9 cellular contexts compared by ENCODE assay signal in genomic region chr10:11165591-11166543, GRCh38.
DNase-seq lines count a peak whose midpoint lies in the region; ATAC-seq, FAIRE-seq and TF ChIP-seq lines count a peak whose summit lies in the region.
"Had no signal": no experiment of that assay in that cellular context is flagged by ENCODE, and none has a peak within 500 bp of the region (broad histone marks: within the 10 kb centered on the region; RNA-seq: fewer than 3 reads in every experiment).

No MANE protein-coding gene starts in this region.

- peak overlapping the region; percentile 65 to 97 (median 91) for H3K27ac Mint-ChIP-seq in IgD-negative memory B cell

- intact Hi-C loops in testis (cut with DNase I; ENCODE audit: low total_unique reads) = no loop called here

- H3K27me3 ChIP-seq in H1 (replicated peaks in 1 of 4; ENCODE audit: control insufficient read depth in 3 of 4, extremely low read depth in 1 of 4, insufficient read depth in 3 of 4, low read length in 3 of 4) = peaks cover 0 to 1% (median 0%) of the 10 kb centered on the region in 4 experiments; a peak in 2 of 7 replicates
- H3K27me3 ChIP-seq in mucosa of stomach (ENCODE audit: control insufficient read depth, insufficient read depth, low read length) = peaks cover 23% of the 10 kb centered on the region
- no peaks in the 10 kb centered on the region for H3K27me3 ChIP-seq in testis

- peaks cover 12% of the 10 kb centered on the region; the same call in 1 of the 2 replicates for H3K23me2 ChIP-seq in H1 (ENCODE audit: low read depth, low read length)

- H3K79me2 ChIP-seq in H1 (ENCODE audit: control insufficient read depth in 1 of 2, insufficient read depth in 2 of 2, low read length in 2 of 2) = no peaks in the 10 kb centered on the region

- no peak overlapping the region for H2AK5ac ChIP-seq in H1 (ENCODE audit: low read depth, low read length)

- H2BK12ac ChIP-seq in H1 (ENCODE audit: low read depth, low read length) = no peak overlapping the region

- H3K9ac ChIP-seq in ES-I3 (ENCODE audit: low read depth, low read length) (peak overlapping the region; percentile 82), H1 (replicated peaks in 1 of 4; ENCODE audit: extremely low read depth in 1 of 4, low read depth in 3 of 4, low read length in 3 of 4) (peak overlapping the region; percentile 42 to 68 (median 54); a peak in 6 of 7 replicates), mucosa of stomach (ENCODE audit: low read length) (peak overlapping the region; percentile 69)

- no peak overlapping the region for H2BK120ac ChIP-seq in H1 (replicated peaks; ENCODE audit: low read depth, low read length)

- no peaks in the 10 kb centered on the region for H4K20me1 ChIP-seq in H1 (replicated peaks in 1 of 2; ENCODE audit: control insufficient read depth in 1 of 2, insufficient read depth in 2 of 2, low read length in 2 of 2)

- H3K9me3 ChIP-seq in ES-I3 (ENCODE audit: control insufficient read depth, insufficient read depth, low read length) = 0 out of 2 replicates have a peak, but pooled peaks cover 3% of the 10 kb centered on the region
- H3K9me3 ChIP-seq in H1 (ENCODE audit: insufficient read depth in 2 of 2, low read depth in 1 of 2, low read length in 1 of 2) = peaks cover 4% of the 10 kb centered on the region in 2 experiments; a peak in 2 of 4 replicates
- no peaks in the 10 kb centered on the region for H3K9me3 ChIP-seq in mucosa of stomach (ENCODE audit: control insufficient read depth, low read length)
- no peaks in the 10 kb centered on the region for H3K9me3 ChIP-seq in testis

- POLR2A ChIA-PET in H1 (lab: Charles Lee; ENCODE audit: partially characterized antibody) = interaction anchor here (0.9 to 1.4 kb wide), 2 partner anchors 16 to 69 kb away, joined by 3 read pairs; no protein-coding TSS in a partner anchor

- H3K27ac ChIP-seq in H1 (ENCODE audit: low read depth, low read length) (no peak overlapping the region), testis (peak overlapping the region; percentile 40 to 88)

- WGBS in H1 (ENCODE audit: extremely low coverage in 1 of 2, insufficient coverage in 1 of 2, insufficient read length in 1 of 2, insufficient replicate concordance in 2 of 2, low coverage in 1 of 2, low lambda C conversion rate in 2 of 2, missing lambda C conversion rate in 1 of 2), 2 experiments = 8% methylated on average over 33 of the region's 44 CpGs; no CpG with 5 or more reads in 1 of the 2 experiments
- WGBS in testis, 2 donors = 4 to 6% methylated on average over 38 to 44 of the region's 44 CpGs

- peaks cover 2% of the 10 kb centered on the region for H3K36me3 Mint-ChIP-seq in IgD-negative memory B cell

- peaks cover 26 to 35% (median 30%) of the 10 kb centered on the region in 3 donors for H3K4me1 Mint-ChIP-seq in IgD-negative memory B cell

- TF ChIP-seq POLR2A in H1 (IDR thresholded peaks at IDR 0.05; ENCODE audit: control extremely low read depth in 1 of 2, low read depth in 2 of 2, low read length in 2 of 2) = 0 out of 3 replicates have a peak, but pooled peaks of 1 of the 2 experiments have one; percentile 18
- no peak for TF ChIP-seq POLR2A in testis (IDR thresholded peaks at IDR 0.05)

- H3K4me2 ChIP-seq in H1 (ENCODE audit: insufficient read depth in 1 of 2, low read depth in 2 of 2, low read length in 2 of 2) = peak overlapping the region; percentile 93 to 98

- ATAC-seq in GM21619 (IDR thresholded peaks at IDR 0.05; ENCODE audit: unreplicated experiment) = peak; percentile 57

- TF ChIP-seq RAD21 in H1 (IDR thresholded peaks at IDR 0.05 in 1 of 2, conservative IDR thresholded peaks at IDR 0.05 in 1 of 2; ENCODE audit: low read depth in 2 of 2, low read length in 2 of 2) = peak; percentile 43 to 57

- H3K4me1 ChIP-seq in ES-I3 (ENCODE audit: insufficient read depth, low read length) (peaks cover 10% of the 10 kb centered on the region; the same call in 1 of the 2 replicates), H1 (replicated peaks in 1 of 4; ENCODE audit: control insufficient read depth in 3 of 4, insufficient read depth in 4 of 4, low read length in 3 of 4) (peaks cover 3 to 15% (median 8%) of the 10 kb centered on the region in 4 experiments; a peak in 6 of 7 replicates), mucosa of stomach (ENCODE audit: control insufficient read depth, insufficient read depth, low read length) (no peaks in the 10 kb centered on the region), testis (no peaks in the 10 kb centered on the region)

- no peaks in the 10 kb centered on the region; the same call in 1 of the 2 replicates for H3K79me1 ChIP-seq in H1 (ENCODE audit: low read depth, low read length)

- H3K56ac ChIP-seq in H1 (replicated peaks; ENCODE audit: insufficient read length, low read depth, low read length) = no peak overlapping the region

- TF ChIP-seq CTCF in H1 (IDR thresholded peaks at IDR 0.05; ENCODE audit: control extremely low read depth in 1 of 3, insufficient read depth in 1 of 3, low read depth in 1 of 3, low read length in 3 of 3) (peak; percentile 53 to 78 (median 61); a peak in 3 of 4 replicates), testis (IDR thresholded peaks at IDR 0.05) (peak; percentile 22 to 34 (median 33))

- no peak overlapping the region for H3K18ac ChIP-seq in H1 (ENCODE audit: extremely low read depth, low read length)

- no peaks in the 10 kb centered on the region for H3K27me3 Mint-ChIP-seq in IgD-negative memory B cell

- H4K5ac ChIP-seq in H1 (ENCODE audit: insufficient read length, low read depth, low read length) = no peak overlapping the region

- peak overlapping the region; percentile 88; the same call in 1 of the 2 replicates for H2AFZ ChIP-seq in H1 (ENCODE audit: low read length)

- H4K8ac ChIP-seq in H1 (ENCODE audit: extremely low read depth, insufficient read depth, low read length) = peak overlapping the region; percentile 77; the same call in 1 of the 2 replicates

- peak overlapping the region in 1 of 4 donors; percentile 100 for H3K4me3 Mint-ChIP-seq in IgD-negative memory B cell

- CTCF ChIA-PET in H1 (lab: Charles Lee; ENCODE audit: partially characterized antibody) = interaction anchor here (0.6 to 2.7 kb wide), 24 partner anchors 9 to 763 kb away, joined by 3 to 15 read pairs (median 3); no protein-coding TSS in a partner anchor

- H2BK20ac ChIP-seq in H1 (ENCODE audit: low read length) = no peak overlapping the region

- no peak overlapping the region for H3K14ac ChIP-seq in H1 (ENCODE audit: insufficient read length)

- H2BK15ac ChIP-seq in H1 (ENCODE audit: low read length) = no peak overlapping the region

- peak overlapping the region; percentile 54 to 96 (median 69) for H3K4me3 ChIP-seq in H1 (ENCODE audit: extremely low read depth in 1 of 4, insufficient read depth in 2 of 4, low read depth in 3 of 4, low read length in 4 of 4)
- H3K4me3 ChIP-seq in mucosa of stomach (ENCODE audit: low read length) = peak overlapping the region; percentile 25
- peak overlapping the region; percentile 58 to 70 for H3K4me3 ChIP-seq in testis

- no peak overlapping the region for H3K4ac ChIP-seq in H1 (replicated peaks; ENCODE audit: insufficient read length, low read depth, low read length)

- H2BK5ac ChIP-seq in H1 (ENCODE audit: low read depth, low read length) = no peak overlapping the region

- no peak overlapping the region for H4K91ac ChIP-seq in H1 (replicated peaks; ENCODE audit: insufficient read length, low read length)

- peak; percentile 88 for FAIRE-seq in H1 (lab: Jason Lieb, UNC)
- FAIRE-seq: colon had no signal

- H3K36me3 ChIP-seq in ES-I3 (ENCODE audit: insufficient read depth, low read length) = no peaks in the 10 kb centered on the region
- H3K36me3 ChIP-seq in H1 (ENCODE audit: control insufficient read depth in 2 of 4, insufficient read depth in 4 of 4, low read length in 3 of 4) = no peaks in the 10 kb centered on the region
- H3K36me3 ChIP-seq in mucosa of stomach (ENCODE audit: control insufficient read depth, insufficient read depth, low read length) = no peaks in the 10 kb centered on the region
- no peaks in the 10 kb centered on the region for H3K36me3 ChIP-seq in testis (ENCODE audit: low read depth, missing control alignments)

- TF ChIP-seq EP300 in H1 (IDR thresholded peaks at IDR 0.05; ENCODE audit: borderline replicate concordance in 1 of 2, low read depth in 2 of 2, low read length in 2 of 2) = no peak

- H3K23ac ChIP-seq in H1 (ENCODE audit: insufficient read length) = no peak overlapping the region

- H3K9me3 Mint-ChIP-seq in IgD-negative memory B cell = no peaks in the 10 kb centered on the region

- peak; percentile 79 for DNase-seq in activated CD4-positive, alpha-beta T cell treated with anti-CD3 and anti-CD28 coated beads for 48 hours
- DNase-seq in H1 (ENCODE audit: low read depth in 1 of 2, low spot score in 2 of 2) = no peak
- peak; percentile 85 for DNase-seq in testis
- no peak for DNase-seq in HT-29 (ENCODE audit: low spot score)

TF ChIP-seq in H1, 55 proteins besides CTCF, POLR2A, EP300 and RAD21 (continues in another document):
- peak; percentile 68; the same call in 1 of the 2 replicates for TF ChIP-seq YY1 (IDR thresholded peaks at IDR 0.05; ENCODE audit: low read depth, low read length)
- peak; percentile 74 for TF ChIP-seq ASH2L (IDR thresholded peaks at IDR 0.05; ENCODE audit: low read length)
- TF ChIP-seq SP2 (IDR thresholded peaks at IDR 0.05; ENCODE audit: low read length) = no peak
- TF ChIP-seq BACH1 (IDR thresholded peaks at IDR 0.05; ENCODE audit: low read length) = no peak
- TF ChIP-seq E2F6 (IDR thresholded peaks at IDR 0.05) = peak; percentile 77
- no peak for TF ChIP-seq CHD2 (IDR thresholded peaks at IDR 0.05; ENCODE audit: low read length)
- TF ChIP-seq KDM4A (IDR thresholded peaks at IDR 0.05; ENCODE audit: low read depth, low read length, severe bottlenecking) = peak; percentile 79
- no peak for TF ChIP-seq SUZ12 (IDR thresholded peaks at IDR 0.05; ENCODE audit: low read length)
- TF ChIP-seq ZNF274 (IDR thresholded peaks at IDR 0.05; ENCODE audit: borderline replicate concordance, extremely low read depth, low read length) = no peak
- TF ChIP-seq ATF3 (IDR thresholded peaks at IDR 0.05; ENCODE audit: insufficient read depth, low read depth, low read length) = no peak
- TF ChIP-seq RBBP5 (IDR thresholded peaks at IDR 0.05; ENCODE audit: borderline replicate concordance, low read depth, low read length) = 0 out of 2 replicates have a peak, but pooled peaks have one; percentile 72
- TF ChIP-seq JUND (IDR thresholded peaks at IDR 0.05; ENCODE audit: low read length) = no peak
- no peak for TF ChIP-seq EGR1 (IDR thresholded peaks at IDR 0.05; ENCODE audit: borderline replicate concordance, low read depth, low read length)

Comparison
In these comparisons a context has a peak if more than half of its experiments do, and no peak if none do; other contexts are left out.
1. DNase-seq: peak in activated CD4-positive, alpha-beta T cell treated with anti-CD3 and anti-CD28 coated beads for 48 hours (single experiment) and testis (single experiment); none in H1 (0 of 2) and HT-29 (single experiment).
2. Peak in every context shown above with its lines, with median percentiles within 50 percentile points of each other: H3K9ac ChIP-seq and H3K4me3 ChIP-seq.